12 cellular contexts compared by ENCODE assay signal in genomic region chr1:64984106-64984505, GRCh38.
"Had no signal": no experiment of that assay in that cellular context is flagged by ENCODE, and none has a peak within 500 bp of the region (broad histone marks: within the 10 kb centered on the region; RNA-seq: fewer than 3 reads in every experiment).

No MANE protein-coding gene starts in this region.

- H3K36me3 ChIP-seq: colonic mucosa, uterus had no signal

- H3K27ac Mint-ChIP-seq: activated CD4-positive, alpha-beta memory T cell treated with anti-CD3 and anti-CD28 coated beads, Interleukin-2, amount 10 ng/mL, durations not matched to agents 7 days and 5 days; activated CD4-positive, alpha-beta T cell treated with anti-CD3 and anti-CD28 coated beads for 36 hours; activated T-cell treated with anti-CD3 and anti-CD28 coated beads, Interleukin-2, amount 50 U/mL, for 24 hours; stimulated activated effector memory CD8-positive, alpha-beta T cell treated with anti-CD3 and anti-CD28 coated beads, Interleukin-12 subunit alpha, Interleukin-12 subunit beta, amount 100 ng/mL, for 72 hours had no signal

- DNase-seq: activated CD4-positive, alpha-beta memory T cell treated with anti-CD3 and anti-CD28 coated beads, Interleukin-2, amount 10 ng/mL, durations not matched to agents 7 days and 5 days; activated CD4-positive, alpha-beta T cell treated with anti-CD3 and anti-CD28 coated beads for 36 hours; activated T-cell treated with anti-CD3 and anti-CD28 coated beads, Interleukin-2, amount 50 U/mL, for 24 hours; colonic mucosa; left ventricle myocardium inferior; naive thymus-derived CD8-positive, alpha-beta T cell; uterus had no signal

- H3K9me3 Mint-ChIP-seq: activated CD4-positive, alpha-beta memory T cell treated with anti-CD3 and anti-CD28 coated beads, Interleukin-2, amount 10 ng/mL, durations not matched to agents 7 days and 5 days; activated naive CD4-positive, alpha-beta T cell treated with anti-CD3 and anti-CD28 coated beads, Interleukin-2, amount 50 U/mL, for 24 hours; naive thymus-derived CD8-positive, alpha-beta T cell; stimulated activated effector memory CD8-positive, alpha-beta T cell treated with anti-CD3 and anti-CD28 coated beads, Interleukin-12 subunit alpha, Interleukin-12 subunit beta, amount 100 ng/mL, for 72 hours had no signal

- H3K4me1 ChIP-seq: colonic mucosa, uterus had no signal

- H3K9me3 ChIP-seq: colonic mucosa, left ventricle myocardium inferior, uterus had no signal

- H3K4me3 ChIP-seq: colonic mucosa, left ventricle myocardium inferior, uterus had no signal

- H3K27me3 ChIP-seq: colonic mucosa, uterus had no signal

- H3K36me3 Mint-ChIP-seq: naive thymus-derived CD8-positive, alpha-beta T cell; stimulated activated effector memory CD8-positive, alpha-beta T cell treated with anti-CD3 and anti-CD28 coated beads, Interleukin-12 subunit alpha, Interleukin-12 subunit beta, amount 100 ng/mL, for 72 hours had no signal

- H3K4me3 Mint-ChIP-seq: activated CD4-positive, alpha-beta memory T cell treated with anti-CD3 and anti-CD28 coated beads, Interleukin-2, amount 10 ng/mL, durations not matched to agents 7 days and 5 days; activated CD4-positive, alpha-beta T cell treated with anti-CD3 and anti-CD28 coated beads for 36 hours; activated naive CD4-positive, alpha-beta T cell treated with anti-CD3 and anti-CD28 coated beads, Interleukin-2, amount 50 U/mL, for 24 hours; activated T-cell treated with anti-CD3 and anti-CD28 coated beads, Interleukin-2, amount 50 U/mL, for 24 hours; naive thymus-derived CD8-positive, alpha-beta T cell; stimulated activated effector memory CD8-positive, alpha-beta T cell treated with anti-CD3 and anti-CD28 coated beads, Interleukin-12 subunit alpha, Interleukin-12 subunit beta, amount 100 ng/mL, for 72 hours had no signal

- FAIRE-seq: keratinocyte had no signal

- ATAC-seq: activated CD4-positive, alpha-beta T cell treated with anti-CD3 and anti-CD28 coated beads for 36 hours; esophagus mucosa; naive thymus-derived CD8-positive, alpha-beta T cell; stimulated activated effector memory CD8-positive, alpha-beta T cell treated with anti-CD3 and anti-CD28 coated beads, Interleukin-12 subunit alpha, Interleukin-12 subunit beta, amount 100 ng/mL, for 72 hours had no signal

- H3K27ac ChIP-seq: colonic mucosa, left ventricle myocardium inferior, uterus, VCaP had no signal

- H3K27me3 Mint-ChIP-seq: activated CD4-positive, alpha-beta T cell treated with anti-CD3 and anti-CD28 coated beads for 36 hours; activated naive CD4-positive, alpha-beta T cell treated with anti-CD3 and anti-CD28 coated beads, Interleukin-2, amount 50 U/mL, for 24 hours; activated T-cell treated with anti-CD3 and anti-CD28 coated beads, Interleukin-2, amount 50 U/mL, for 24 hours; naive thymus-derived CD8-positive, alpha-beta T cell had no signal
